ENCODE assay signal across 25 cellular contexts in genomic region chr6:99312354-99312753, GRCh38.
"Had no signal": no experiment of that assay in that cellular context is flagged by ENCODE, and none has a peak within 500 bp of the region (broad histone marks: within the 10 kb centered on the region; RNA-seq: fewer than 3 reads in every experiment).

No MANE protein-coding gene starts in this region.

- ATAC-seq: effector memory CD8-positive, alpha-beta T cell; esophagus mucosa; foreskin keratinocyte; gastrocnemius medialis; gastroesophageal sphincter; heart left ventricle; heart right ventricle had no signal

- H3K36me3 ChIP-seq: colonic mucosa, esophagus squamous epithelium, gastrocnemius medialis, heart left ventricle, heart right ventricle had no signal

- H3K4me3 ChIP-seq: colonic mucosa, coronary artery, dorsolateral prefrontal cortex, esophagus muscularis mucosa, esophagus squamous epithelium, gastrocnemius medialis, gastroesophageal sphincter, heart left ventricle, heart right ventricle had no signal

- H3K27me3 ChIP-seq: colonic mucosa, dorsolateral prefrontal cortex, esophagus muscularis mucosa, esophagus squamous epithelium, foreskin keratinocyte, gastrocnemius medialis, gastroesophageal sphincter, heart left ventricle, heart right ventricle had no signal

- H3K27ac ChIP-seq: colonic mucosa, coronary artery, dorsolateral prefrontal cortex, epithelial cell of prostate, esophagus muscularis mucosa, esophagus squamous epithelium, foreskin keratinocyte, gastrocnemius medialis, gastroesophageal sphincter, heart left ventricle, heart right ventricle had no signal

- DNase-seq: colonic mucosa; cortex of kidney; dermis blood vessel endothelial cell; dorsolateral prefrontal cortex; effector CD4-positive, alpha-beta T cell; effector CD8-positive, alpha-beta T cell; effector memory CD4-positive, alpha-beta T cell; effector memory CD8-positive, alpha-beta T cell; endodermal cell; erythroblast; esophagus squamous epithelium; foreskin fibroblast; foreskin keratinocyte; foreskin melanocyte; gastrocnemius medialis; glutamatergic neuron; head of caudate nucleus; heart left ventricle; heart right ventricle had no signal

- H3K4me1 ChIP-seq: colonic mucosa, esophagus muscularis mucosa, esophagus squamous epithelium, foreskin keratinocyte, gastrocnemius medialis, gastroesophageal sphincter, heart left ventricle, heart right ventricle had no signal

- H3K27ac Mint-ChIP-seq: dendritic cell treated with granulocyte-macrophage colony-stimulating factor and Interleukin-4, amounts not matched to agents 40 ng/mL and 50 ng/mL, for 4 days; effector memory CD8-positive, alpha-beta T cell; endodermal cell had no signal

- H3K9me3 Mint-ChIP-seq: dendritic cell treated with granulocyte-macrophage colony-stimulating factor and Interleukin-4, amounts not matched to agents 40 ng/mL and 50 ng/mL, for 4 days; effector memory CD8-positive, alpha-beta T cell; endodermal cell had no signal

- H3K4me3 Mint-ChIP-seq: dendritic cell treated with granulocyte-macrophage colony-stimulating factor and Interleukin-4, amounts not matched to agents 40 ng/mL and 50 ng/mL, for 4 days; effector memory CD8-positive, alpha-beta T cell; endodermal cell had no signal

- H3K9me3 ChIP-seq: colonic mucosa, esophagus muscularis mucosa, esophagus squamous epithelium, gastrocnemius medialis, gastroesophageal sphincter, heart left ventricle, heart right ventricle had no signal
